Comparison of ENCODE assay signal across 22 cellular contexts in the genomic region with DNA sequence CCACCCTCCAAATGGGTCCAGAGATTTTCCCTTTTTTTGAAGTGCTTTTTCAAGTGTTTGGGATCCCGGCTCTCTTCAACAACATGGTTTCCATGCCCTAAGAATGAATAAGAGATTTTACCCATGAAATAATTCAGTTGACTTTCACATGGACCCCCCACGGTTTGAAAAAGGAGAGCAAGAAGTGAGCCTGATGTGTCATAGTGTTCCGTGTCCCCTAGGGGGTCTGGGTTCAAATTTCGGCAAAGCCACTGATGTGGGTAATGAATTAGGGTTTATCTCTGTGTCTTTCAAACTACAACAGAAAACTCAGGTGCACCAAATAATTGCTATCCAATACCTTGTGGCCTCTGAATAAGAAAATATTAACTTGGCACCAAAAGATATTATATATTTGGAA. TPM values are rescaled to one million over a fixed set of nuclear protein-coding genes. Genes with fewer than 3 reads are reported as not detected.
DNase-seq lines count a peak whose midpoint lies in the region; ATAC-seq, FAIRE-seq and TF ChIP-seq lines count a peak whose summit lies in the region.
"Had no signal": no experiment of that assay in that cellular context is flagged by ENCODE, and none has a peak within 500 bp of the region (broad histone marks: within the 10 kb centered on the region; RNA-seq: fewer than 3 reads in every experiment).

No MANE protein-coding gene starts in this region.

- H3K4me1 ChIP-seq in astrocyte (ENCODE audit: insufficient read depth, low read length) (peaks cover 20% of the 10 kb centered on the region), iPS-20b (ENCODE audit: insufficient read depth, low read length) (peaks cover 16% of the 10 kb centered on the region; the same call in 1 of the 2 replicates), psoas muscle (no peaks in the 10 kb centered on the region), SJCRH30 (peaks cover 46% of the 10 kb centered on the region)
- no peaks in the 10 kb centered on the region for H3K4me1 ChIP-seq in CD8-positive, alpha-beta T cell (ENCODE audit: insufficient read depth, low read length)

- H3K36me3 Mint-ChIP-seq in astrocyte (ENCODE audit: low read depth, unreplicated experiment) = peaks cover 10% of the 10 kb centered on the region
- H3K36me3 Mint-ChIP-seq in CD8-positive, alpha-beta T cell = no peaks in the 10 kb centered on the region

- DNase-seq in GM10248 (ENCODE audit: extremely low spot score) (peak; percentile 1), astrocyte (ENCODE audit: low read depth) (no peak), psoas muscle (no peak), NCI-H1436 treated with DMSO at 0.1 percent for 48 hours (lab: John Stamatoyannopoulos, UW) (no peak), SJCRH30 (no peak)
- DNase-seq in activated CD4-positive, alpha-beta T cell treated with anti-CD3 and anti-CD28 coated beads, Interleukin-2, amount 50 U/mL, for 4 hours = no peak
- no peak for DNase-seq in CD8-positive, alpha-beta T cell
- DNase-seq: activated CD8-positive, alpha-beta memory T cell treated with anti-CD3 and anti-CD28 coated beads, Interleukin-2, amount 50 U/mL, for 48 hours; activated naive CD4-positive, alpha-beta T cell; aorta; NCI-H1105; NCI-H2171; NCI-H774; PC-3; right cardiac atrium had no signal

- H3K27me3 ChIP-seq in astrocyte (ENCODE audit: insufficient read depth, low read length) (no peaks in the 10 kb centered on the region), iPS-20b (ENCODE audit: insufficient read depth, low read length) (peaks cover 29% of the 10 kb centered on the region), psoas muscle (ENCODE audit: insufficient read depth in 3 of 3, low read length in 2 of 3) (peaks cover 0 to 49% (median 11%) of the 10 kb centered on the region in 3 donors), SJCRH30 (no peaks in the 10 kb centered on the region)
- no peaks in the 10 kb centered on the region for H3K27me3 ChIP-seq in CD8-positive, alpha-beta T cell (ENCODE audit: insufficient read depth, low read length)

- H3K4me3 ChIP-seq in astrocyte (ENCODE audit: insufficient read depth, low read depth, low read length) (no peak overlapping the region), iPS-20b (ENCODE audit: low read length) (peak overlapping the region; percentile 82; the same call in 1 of the 2 replicates), psoas muscle (peak overlapping the region; percentile 70), SJCRH30 (no peak overlapping the region)
- H3K4me3 ChIP-seq in CD8-positive, alpha-beta T cell (ENCODE audit: low read depth, low read length) = no peak overlapping the region

- peak overlapping the region; percentile 99 for H3K4me2 ChIP-seq in astrocyte (ENCODE audit: low read length)

- no peak overlapping the region for H2AFZ ChIP-seq in astrocyte (ENCODE audit: low read depth, low read length)

- H3K27ac Mint-ChIP-seq in astrocyte (ENCODE audit: unreplicated experiment) = no peak overlapping the region
- H3K27ac Mint-ChIP-seq in CD8-positive, alpha-beta T cell = no peak overlapping the region
- H3K27ac Mint-ChIP-seq: stimulated activated naive CD8-positive, alpha-beta T cell treated with anti-CD3 and anti-CD28 coated beads, Interleukin-15, Interleukin-2, amounts not matched to agents 100 ng/mL and 50 ng/mL, for 24 hours; T-helper 2 cell treated with Interferon-gamma antibody and Interleukin-4, amounts not matched to agents 5 μg/mL and 100 μg/mL, for 36 hours had no signal

- POLR2A ChIA-PET in GM10248 (lab: Yijun Ruan, JAX) = no interaction called here
- POLR2A ChIA-PET in CD8-positive, alpha-beta T cell (lab: Charles Lee) = no interaction called here

- CTCF ChIA-PET in GM10248 (lab: Yijun Ruan, JAX) = no interaction called here
- CTCF ChIA-PET in CD8-positive, alpha-beta T cell (lab: Charles Lee) = no interaction called here

- H3K79me2 ChIP-seq in astrocyte (ENCODE audit: insufficient read depth, low read length) = peaks cover 18% of the 10 kb centered on the region

- ATAC-seq in psoas muscle = no peak
- ATAC-seq in CD8-positive, alpha-beta T cell = no peak
- ATAC-seq: activated CD4-positive, CD25-positive, alpha-beta regulatory T cell treated with anti-CD3 and anti-CD28 coated beads, Interleukin-2, amount 50 U/mL, for 24 hours; PC-3; right cardiac atrium had no signal

- TF ChIP-seq CTCF in GM10248 (IDR thresholded peaks at IDR 0.05; ENCODE audit: control extremely low read depth, extremely low read depth, low read depth, missing control alignments) (no peak), astrocyte (IDR thresholded peaks at IDR 0.05; ENCODE audit: insufficient read depth, low read depth, low read length) (no peak), psoas muscle (IDR thresholded peaks at IDR 0.05) (no peak)
- no peak for TF ChIP-seq CTCF in CD8-positive, alpha-beta T cell (IDR thresholded peaks at IDR 0.05)

- H4K20me1 ChIP-seq in astrocyte (ENCODE audit: insufficient read depth, low read length) = no peaks in the 10 kb centered on the region

- H3K27ac ChIP-seq in astrocyte (ENCODE audit: low read depth, low read length) (no peak overlapping the region), iPS-20b (ENCODE audit: low read length) (no peak overlapping the region), psoas muscle (no peak overlapping the region), SJCRH30 (no peak overlapping the region)
- no peak overlapping the region for H3K27ac ChIP-seq in CD8-positive, alpha-beta T cell (ENCODE audit: low read depth, low read length)

- no peaks in the 10 kb centered on the region for H3K27me3 Mint-ChIP-seq in astrocyte (ENCODE audit: low read depth, unreplicated experiment)
- H3K27me3 Mint-ChIP-seq in CD8-positive, alpha-beta T cell (ENCODE audit: low read depth) = peaks cover 54% of the 10 kb centered on the region

- peaks cover 22% of the 10 kb centered on the region for H3K4me1 Mint-ChIP-seq in astrocyte (ENCODE audit: low read depth, unreplicated experiment)
- peaks cover 10% of the 10 kb centered on the region for H3K4me1 Mint-ChIP-seq in CD8-positive, alpha-beta T cell (ENCODE audit: low read depth)

- 73 to 83% (median 76%) methylated on average over 4 of the region's 4 CpGs for WGBS in psoas muscle, 3 donors

- no peak overlapping the region for H3K4me3 Mint-ChIP-seq in astrocyte (ENCODE audit: unreplicated experiment)
- no peak overlapping the region for H3K4me3 Mint-ChIP-seq in CD8-positive, alpha-beta T cell
- H3K4me3 Mint-ChIP-seq: stimulated activated naive CD8-positive, alpha-beta T cell treated with anti-CD3 and anti-CD28 coated beads, Interleukin-15, Interleukin-2, amounts not matched to agents 100 ng/mL and 50 ng/mL, for 24 hours; T-helper 2 cell treated with Interferon-gamma antibody and Interleukin-4, amounts not matched to agents 5 μg/mL and 100 μg/mL, for 36 hours had no signal

- H3K9ac ChIP-seq in astrocyte (ENCODE audit: low read length) (no peak overlapping the region), iPS-20b (ENCODE audit: low read depth, low read length) (no peak overlapping the region; the same call in 1 of the 2 replicates)

- FAIRE-seq in astrocyte (lab: Jason Lieb, UNC) = peak; percentile 84
- FAIRE-seq: G401.6, GM12892 had no signal

- intact Hi-C loops in psoas muscle (cut with DNase I) = loop anchor here in 1 of 2 donors (5.0 kb wide), 1 partner anchor 47 kb away; no protein-coding TSS in a partner anchor
- intact Hi-C loops in CD8-positive, alpha-beta T cell (cut with DNase I, micrococcal nuclease) = no loop called here

- H3K9me3 Mint-ChIP-seq in astrocyte (ENCODE audit: unreplicated experiment) = no peaks in the 10 kb centered on the region
- no peaks in the 10 kb centered on the region for H3K9me3 Mint-ChIP-seq in CD8-positive, alpha-beta T cell
- H3K9me3 Mint-ChIP-seq: stimulated activated naive CD8-positive, alpha-beta T cell treated with anti-CD3 and anti-CD28 coated beads, Interleukin-15, Interleukin-2, amounts not matched to agents 100 ng/mL and 50 ng/mL, for 24 hours; T-helper 2 cell treated with Interferon-gamma antibody and Interleukin-4, amounts not matched to agents 5 μg/mL and 100 μg/mL, for 36 hours had no signal

- H3K9me3 ChIP-seq in astrocyte (ENCODE audit: insufficient read depth, low read depth, low read length) = no peaks in the 10 kb centered on the region
- H3K9me3 ChIP-seq in iPS-20b (ENCODE audit: insufficient read depth, low read depth, low read length) = no peaks in the 10 kb centered on the region
- no peaks in the 10 kb centered on the region for H3K9me3 ChIP-seq in psoas muscle
- H3K9me3 ChIP-seq in CD8-positive, alpha-beta T cell (ENCODE audit: low read length) = no peaks in the 10 kb centered on the region
- H3K9me3 ChIP-seq in SJCRH30 (replicated peaks) = no peaks in the 10 kb centered on the region

- no peaks in the 10 kb centered on the region for H3K36me3 ChIP-seq in astrocyte (ENCODE audit: insufficient read depth, low read length)
- peaks cover 26% of the 10 kb centered on the region for H3K36me3 ChIP-seq in iPS-20b (ENCODE audit: insufficient read depth, low read depth, low read length)
- peaks cover 0 to 2% of the 10 kb centered on the region in 2 donors for H3K36me3 ChIP-seq in psoas muscle (ENCODE audit: insufficient read depth in 1 of 2, low read depth in 1 of 2)
- no peaks in the 10 kb centered on the region for H3K36me3 ChIP-seq in CD8-positive, alpha-beta T cell (ENCODE audit: insufficient read depth, low read length)
- H3K36me3 ChIP-seq in SJCRH30 = peaks cover 7% of the 10 kb centered on the region; the same call in 1 of the 2 replicates

RNA-seq across cellular contexts. Expression of a gene that starts 2.9 kb away (rescaled TPM):
- total RNA-seq in astrocyte (20.2 TPM in 2 replicates), psoas muscle (10 to 100 TPM in 1 of 4 donors, 1 to 10 TPM in 3; 3.6 to 15.4 (median 4.6) TPM)
- 1 to 10 TPM; 1.1 to 3.8 (median 1.8) TPM for polyA plus RNA-seq in psoas muscle
- not detected for total RNA-seq in CD8-positive, alpha-beta T cell
- total RNA-seq in SJCRH30 (2014; rRNA removed; shearing (Covaris generic)) = 13.4 and 15.3 TPM in 2 replicates
- total RNA-seq: lung microvascular endothelial cell had no signal

Comparison
In these comparisons a context has a peak if more than half of its experiments do, and no peak if none do; other contexts are left out.
1. H3K4me3 ChIP-seq: peak in iPS-20b (single experiment) and psoas muscle (single experiment); none in astrocyte (single experiment), CD8-positive, alpha-beta T cell (single experiment) and SJCRH30 (single experiment).
2. RNA of a gene that starts 2.9 kb away (total RNA-seq): 20.2 TPM in astrocyte, 13.4 to 15.3 TPM in SJCRH30 and 3.6 to 15.4 TPM in psoas muscle; not detected in CD8-positive, alpha-beta T cell; every median in the first group is over 4 times any median in the second.